ENCODE assay signal across 11 cellular contexts in genomic region chrX:55427079-55427478, GRCh38. TPM values are rescaled to one million over a fixed set of nuclear protein-coding genes. Genes with fewer than 3 reads are reported as not detected.
DNase-seq lines count a peak whose midpoint lies in the region; ATAC-seq, FAIRE-seq and TF ChIP-seq lines count a peak whose summit lies in the region.
"Not testable (repeated sequence)": the region's sequence is repeated elsewhere in the genome, so short reads cannot be mapped to it uniquely, and the experiment has no call there.
"Had no signal": no experiment of that assay in that cellular context is flagged by ENCODE, and none has a peak within 500 bp of the region (broad histone marks: within the 10 kb centered on the region; RNA-seq: fewer than 3 reads in every experiment).

No MANE protein-coding gene starts in this region.

- not testable (repeated sequence) for TF ChIP-seq POLR2A in GM12878 (IDR thresholded peaks at IDR 0.05; ENCODE audit: low read depth, low read length)

- H3K27ac ChIP-seq in CD4-positive, alpha-beta T cell (ENCODE audit: low read depth, low read length); GM12878 (ENCODE audit: control insufficient read depth, insufficient read depth); naive thymus-derived CD4-positive, alpha-beta T cell (ENCODE audit: low read depth, low read length): not testable (repeated sequence)

- not testable (repeated sequence) for FAIRE-seq in GM12878 (lab: Jason Lieb, UNC)

- H3K4me2 ChIP-seq in GM12878 (ENCODE audit: control insufficient read depth, insufficient read depth): not testable (repeated sequence)

- 32% methylated on average over 4 of the region's 4 CpGs for WGBS in GM12878 (ENCODE audit: insufficient coverage, insufficient replicate concordance, low lambda C conversion rate, missing lambda C conversion rate)

- in situ Hi-C loops in GM12878 (cut with MboI): loop anchor here (25.0 kb wide), 1 partner anchor 1285 kb away; no protein-coding TSS in a partner anchor

- SMC1A ChIA-PET in GM12878 (lab: Charles Lee; ENCODE audit: uncharacterized antibody, unreplicated experiment): interaction anchor here (1.0 to 1.8 kb wide), 2 partner anchors 482 to 820 kb away, joined by 3 to 5 read pairs; no protein-coding TSS in a partner anchor

- peak in 6 of 10 experiments; percentile 2 to 11 (median 6) for DNase-seq in CD4-positive, alpha-beta T cell
- peak; percentile 2 for DNase-seq in NAMALWA (ENCODE audit: low spot score)
- peak; percentile 3 for DNase-seq in T-helper 2 cell treated with Interferon-gamma antibody and Interleukin-4, amounts not matched to agents 5 μg/mL and 100 μg/mL, for 36 hours (ENCODE audit: low spot score)
- peak; percentile 15 to 36 for DNase-seq in activated CD4-positive, alpha-beta T cell treated with anti-CD3 and anti-CD28 coated beads, Interleukin-2, amount 50 U/mL, for 48 hours
- DNase-seq in activated effector memory CD4-positive, alpha-beta T cell treated with Interleukin-2 at 50 U/mL for 16 hours: peak; percentile 4
- DNase-seq in GM12878 (ENCODE audit: low read depth, low spot score): not testable (repeated sequence)
- DNase-seq in naive thymus-derived CD4-positive, alpha-beta T cell: peak in 7 of 9 donors; percentile 3 to 29 (median 19)

- not testable (repeated sequence) for H2AFZ ChIP-seq in GM12878 (ENCODE audit: control insufficient read depth, low read depth, low read length)

- intact Hi-C loops in CD4-positive, alpha-beta T cell (cut with DNase I, micrococcal nuclease): loop anchor here in 1 of 2 experiments (5.0 kb wide), 1 partner anchor 820 kb away; no protein-coding TSS in a partner anchor
- intact Hi-C loops in GM12878 (cut with micrococcal nuclease; ENCODE audit: unreplicated experiment): not testable (repeated sequence)
- intact Hi-C loops in naive thymus-derived CD4-positive, alpha-beta T cell (cut with micrococcal nuclease): loop anchor here in 1 of 2 donors (1.0 to 5.0 kb wide), 2 partner anchors 291 to 480 kb away; no protein-coding TSS in a partner anchor

- not testable (repeated sequence) for H3K9me3 Mint-ChIP-seq in CD4-positive, alpha-beta T cell; T-helper 2 cell treated with Interferon-gamma antibody and Interleukin-4, amounts not matched to agents 5 μg/mL and 100 μg/mL, for 36 hours; naive thymus-derived CD4-positive, alpha-beta T cell

- TF ChIP-seq EP300 in GM12878 (IDR thresholded peaks at IDR 0.05; ENCODE audit: borderline replicate concordance in 1 of 2, control insufficient read depth in 1 of 2, low read depth in 2 of 2, low read length in 2 of 2): not testable (repeated sequence)

- not testable (repeated sequence) for H3K4me3 Mint-ChIP-seq in CD4-positive, alpha-beta T cell; T-helper 2 cell treated with Interferon-gamma antibody and Interleukin-4, amounts not matched to agents 5 μg/mL and 100 μg/mL, for 36 hours; naive thymus-derived CD4-positive, alpha-beta T cell

- not testable (repeated sequence) for BruUV-seq in GM12878 (replicated peaks; lab: Mats Ljungman, UMichigan)

- H3K4me3 ChIP-seq in GM12878; naive thymus-derived CD4-positive, alpha-beta T cell (ENCODE audit: low read length): not testable (repeated sequence)

- not testable (repeated sequence) for H3K36me3 ChIP-seq in GM12878 (ENCODE audit: control insufficient read depth in 2 of 2, insufficient read depth in 2 of 2, low read length in 1 of 2); naive thymus-derived CD4-positive, alpha-beta T cell (ENCODE audit: control insufficient read depth in 2 of 3, insufficient read depth in 3 of 3, low read length in 3 of 3)

- RAD21 ChIA-PET in GM12878 (lab: Charles Lee; ENCODE audit: unreplicated experiment): interaction anchor here (1.2 kb wide), 1 partner anchor 822 kb away, joined by 3 read pairs; no protein-coding TSS in a partner anchor

- not testable (repeated sequence) for H3K9ac ChIP-seq in GM12878 (ENCODE audit: control insufficient read depth, insufficient read depth, low read length)

- ATAC-seq in CD4-positive, alpha-beta T cell (ENCODE audit: poor library complexity); GM12878; naive thymus-derived CD4-positive, alpha-beta T cell: not testable (repeated sequence)

- H3K9me3 ChIP-seq in CD4-positive, alpha-beta T cell (ENCODE audit: control insufficient read depth, low read length); GM12878 (replicated peaks; ENCODE audit: control insufficient read depth, insufficient read depth, low read length); naive thymus-derived CD4-positive, alpha-beta T cell (ENCODE audit: control insufficient read depth in 2 of 3, low read length in 3 of 3): not testable (repeated sequence)

- POLR2A ChIA-PET in CD4-positive, alpha-beta T cell (lab: Charles Lee); GM12878 (lab: Charles Lee); naive thymus-derived CD4-positive, alpha-beta T cell (lab: Charles Lee): not testable (repeated sequence)

- not testable (repeated sequence) for H3K27ac Mint-ChIP-seq in CD4-positive, alpha-beta T cell; T-helper 2 cell treated with Interferon-gamma antibody and Interleukin-4, amounts not matched to agents 5 μg/mL and 100 μg/mL, for 36 hours; naive thymus-derived CD4-positive, alpha-beta T cell

- H3K4me1 ChIP-seq in GM12878 (ENCODE audit: control insufficient read depth, insufficient read depth, low read length); naive thymus-derived CD4-positive, alpha-beta T cell (ENCODE audit: control insufficient read depth in 2 of 2, insufficient read depth in 2 of 2, low read length in 2 of 2): not testable (repeated sequence)

- not testable (repeated sequence) for H3K4me1 Mint-ChIP-seq in CD4-positive, alpha-beta T cell (ENCODE audit: low read depth); T-helper 2 cell treated with Interferon-gamma antibody and Interleukin-4, amounts not matched to agents 5 μg/mL and 100 μg/mL, for 36 hours (ENCODE audit: low read depth); naive thymus-derived CD4-positive, alpha-beta T cell

- not testable (repeated sequence) for H4K20me1 ChIP-seq in GM12878 (ENCODE audit: control insufficient read depth, insufficient read depth)

- not testable (repeated sequence) for H3K27me3 ChIP-seq in CD4-positive, alpha-beta T cell (ENCODE audit: control insufficient read depth, insufficient read depth, low read length); GM12878 (replicated peaks in 1 of 2; ENCODE audit: control insufficient read depth in 2 of 2, insufficient read depth in 2 of 2, low read length in 1 of 2); naive thymus-derived CD4-positive, alpha-beta T cell (ENCODE audit: control insufficient read depth in 2 of 2, insufficient read depth in 2 of 2, low read length in 2 of 2)

- peak; percentile 10 for TF ChIP-seq CTCF in CD4-positive, alpha-beta T cell (IDR thresholded peaks at IDR 0.05)
- TF ChIP-seq CTCF in GM12873 (IDR thresholded peaks at IDR 0.05; ENCODE audit: insufficient read depth, low read depth, low read length, missing control alignments) (peak; percentile 33), GM12878 (IDR thresholded peaks at IDR 0.05 in 2 of 3, conservative IDR thresholded peaks at IDR 0.05 in 1 of 3; ENCODE audit: control insufficient read depth in 2 of 3, extremely low read depth in 1 of 3, insufficient read depth in 1 of 3, low read depth in 3 of 3, low read length in 3 of 3) (peak in 1 of 3 experiments; percentile 12; a peak in 2 of 6 replicates)

- H3K36me3 Mint-ChIP-seq in CD4-positive, alpha-beta T cell (ENCODE audit: low read depth); T-helper 2 cell treated with Interferon-gamma antibody and Interleukin-4, amounts not matched to agents 5 μg/mL and 100 μg/mL, for 36 hours (ENCODE audit: low read depth); naive thymus-derived CD4-positive, alpha-beta T cell: not testable (repeated sequence)

- CTCF ChIA-PET in CD4-positive, alpha-beta T cell (lab: Charles Lee): not testable (repeated sequence)
- CTCF ChIA-PET in GM12878 (lab: Yijun Ruan, JAX): interaction anchor here (0.7 to 1.4 kb wide), 6 partner anchors 9 to 821 kb away, joined by 3 to 4 read pairs (median 3); no protein-coding TSS in a partner anchor
- CTCF ChIA-PET in naive thymus-derived CD4-positive, alpha-beta T cell (lab: Charles Lee): interaction anchor here (0.6 kb wide), 1 partner anchor 163 kb away, joined by 3 read pairs; no protein-coding TSS in a partner anchor

- TF ChIP-seq RAD21 in GM12878 (IDR thresholded peaks at IDR 0.05; ENCODE audit: insufficient read depth, low read depth, low read length): 0 out of 2 replicates have a peak, but pooled peaks have one; percentile 18

- not testable (repeated sequence) for H3K79me2 ChIP-seq in GM12878 (ENCODE audit: control insufficient read depth, insufficient read depth, low read length)

- H3K27me3 Mint-ChIP-seq in CD4-positive, alpha-beta T cell; T-helper 2 cell treated with Interferon-gamma antibody and Interleukin-4, amounts not matched to agents 5 μg/mL and 100 μg/mL, for 36 hours (ENCODE audit: low read depth); naive thymus-derived CD4-positive, alpha-beta T cell: not testable (repeated sequence)

RNA-seq across cellular contexts. Expression of gene MAGEH1, which starts 24.8 kb away (rescaled TPM):
- 10 to 100 TPM; 17.7 to 18.7 TPM for total RNA-seq in CD4-positive, alpha-beta T cell
- 9.8 and 11.4 TPM in 2 replicates for total RNA-seq in GM12878 (2013; cell fraction: nucleolus; rRNA removed)
- total RNA-seq in GM12878 (2014; rRNA removed): 20.6 and 21.9 TPM in 2 replicates
- 17.0 and 18.6 TPM in 2 replicates for total RNA-seq in GM12878 (2014; rRNA removed; fragmentation: Illumina TruSeq; extraction: Trizol)
- total RNA-seq in GM12878 (2021): 13.1 and 13.2 TPM in 2 replicates
- 12.4 TPM for polyA plus RNA-seq in GM12878 (2011; ENCODE audit: low read depth)
- 18.0 and 20.6 TPM in 2 replicates for polyA plus RNA-seq in GM12878 (2011; rRNA removed)
- 17.4 and 18.4 TPM in 2 replicates for polyA plus RNA-seq in GM12878 (2011; cell fraction: cytosol; rRNA removed)
- polyA plus RNA-seq in GM12878 (2011; cell fraction: nucleus; rRNA removed): 12.3 and 14.7 TPM in 2 replicates
- 15.3 and 16.5 TPM in 2 replicates for polyA plus RNA-seq in GM12878 (2012)
- 13.2 and 16.4 TPM in 2 replicates for polyA plus RNA-seq in GM12878 (2014; fragmentation: Illumina TruSeq; extraction: Trizol)
- 1 to 10 TPM; 8.7 to 9.1 TPM for polyA plus RNA-seq in GM12878 (2014; fragmentation: Nextera tagmentation; extraction: Ambion mirVana)
- 20.9 and 23.7 TPM in 2 replicates for polyA plus RNA-seq in GM12878 (2014; rRNA removed)
- 10 to 100 TPM; 24.0 to 25.2 TPM for polyA plus RNA-seq in GM12878 (2016; fragmentation: Nextera tagmentation; extraction: Ambion mirVana)
- polyA minus RNA-seq in GM12878 (2011; rRNA and poly(A)+ RNA removed): 5.9 and 8.4 TPM in 2 replicates
- 1.3 and 2.3 TPM in 2 replicates for polyA minus RNA-seq in GM12878 (2011; cell fraction: cytosol; rRNA and poly(A)+ RNA removed)
- 4.5 TPM in 2 replicates for polyA minus RNA-seq in GM12878 (2011; cell fraction: nucleus; rRNA and poly(A)+ RNA removed)
- 10 to 100 TPM; 12.3 to 29.6 (median 20.3) TPM for total RNA-seq in naive thymus-derived CD4-positive, alpha-beta T cell
- polyA plus RNA-seq in naive thymus-derived CD4-positive, alpha-beta T cell: 10 to 100 TPM; 51.0 to 51.8 TPM
- total RNA-seq: Caco-2, MCF 10A, PC-9 had no signal
